Comparison of ENCODE assay signal across 1 cellular context in genomic region chr21:16608209-16608830, GRCh38.
TF ChIP-seq lines count a peak whose summit lies in the region.

No MANE protein-coding gene starts in this region.

TF ChIP-seq in WTC11, 78 proteins besides CTCF, POLR2A, EP300 and RAD21 (continued from another document):
- TF ChIP-seq ATF1 (CRISPR knock-in tag; IDR thresholded peaks at IDR 0.05) (no peak), ZNF138 (CRISPR knock-in tag; conservative IDR thresholded peaks at IDR 0.05) (no peak), CREB1 (CRISPR knock-in tag; IDR thresholded peaks at IDR 0.05) (no peak), GRHL2 (CRISPR knock-in tag; IDR thresholded peaks at IDR 0.05; ENCODE audit: insufficient replicate concordance, severe bottlenecking) (no peak), EMX1 (CRISPR knock-in tag; IDR thresholded peaks at IDR 0.05) (no peak), JUN (CRISPR knock-in tag; IDR thresholded peaks at IDR 0.05) (no peak), MYBL2 (CRISPR knock-in tag; IDR thresholded peaks at IDR 0.05) (no peak), GABPB1 (CRISPR knock-in tag; IDR thresholded peaks at IDR 0.05) (no peak)
- TF ChIP-seq, protein P1, sequence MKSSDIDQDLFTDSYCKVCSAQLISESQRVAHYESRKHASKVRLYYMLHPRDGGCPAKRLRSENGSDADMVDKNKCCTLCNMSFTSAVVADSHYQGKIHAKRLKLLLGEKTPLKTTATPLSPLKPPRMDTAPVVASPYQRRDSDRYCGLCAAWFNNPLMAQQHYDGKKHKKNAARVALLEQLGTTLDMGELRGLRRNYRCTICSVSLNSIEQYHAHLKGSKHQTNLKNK (CRISPR knock-in tag; IDR thresholded peaks at IDR 0.05): no peak
- TF ChIP-seq, protein P2, sequence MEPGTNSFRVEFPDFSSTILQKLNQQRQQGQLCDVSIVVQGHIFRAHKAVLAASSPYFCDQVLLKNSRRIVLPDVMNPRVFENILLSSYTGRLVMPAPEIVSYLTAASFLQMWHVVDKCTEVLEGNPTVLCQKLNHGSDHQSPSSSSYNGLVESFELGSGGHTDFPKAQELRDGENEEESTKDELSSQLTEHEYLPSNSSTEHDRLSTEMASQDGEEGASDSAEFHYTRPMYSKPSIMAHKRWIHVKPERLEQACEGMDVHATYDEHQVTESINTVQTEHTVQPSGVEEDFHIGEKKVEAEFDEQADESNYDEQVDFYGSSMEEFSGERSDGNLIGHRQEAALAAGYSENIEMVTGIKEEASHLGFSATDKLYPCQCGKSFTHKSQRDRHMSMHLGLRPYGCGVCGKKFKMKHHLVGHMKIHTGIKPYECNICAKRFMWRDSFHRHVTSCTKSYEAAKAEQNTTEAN (CRISPR knock-in tag; IDR thresholded peaks at IDR 0.05): no peak
TF ChIP-seq in WTC11: peak in this region for 0.
